ENCODE assay signal across 15 cellular contexts in genomic region chr15:65434201-65434600, GRCh38. TPM values are rescaled to one million over a fixed set of nuclear protein-coding genes. Genes with fewer than 3 reads are reported as not detected.
DNase-seq lines count a peak whose midpoint lies in the region; ATAC-seq and TF ChIP-seq lines count a peak whose summit lies in the region.
"Had no signal": no experiment of that assay in that cellular context is flagged by ENCODE, and none has a peak within 500 bp of the region (broad histone marks: within the 10 kb centered on the region; RNA-seq: fewer than 3 reads in every experiment).

No MANE protein-coding gene starts in this region.

- no peaks in the 10 kb centered on the region for H3K27me3 ChIP-seq in right cardiac atrium (ENCODE audit: control insufficient read depth, insufficient read depth)
- no peaks in the 10 kb centered on the region for H3K27me3 ChIP-seq in sigmoid colon
- H3K27me3 ChIP-seq: BLaER1 treated with 17β-estradiol and CSF1 and Interleukin-3, amounts not matched to agents 10 nM and 100 nM had no signal

- intact Hi-C loops in cardiac septum (cut with DNase I) (no loop called here), right cardiac atrium (cut with DNase I) (no loop called here), sigmoid colon (cut with DNase I) (no loop called here)

- H3K27ac ChIP-seq in right cardiac atrium (ENCODE audit: low read length) (no peak overlapping the region), sigmoid colon (no peak overlapping the region)
- H3K27ac ChIP-seq: BLaER1 treated with 17β-estradiol and CSF1 and Interleukin-3, amounts not matched to agents 10 nM and 100 nM had no signal

- no peak for TF ChIP-seq CTCF in sigmoid colon (IDR thresholded peaks at IDR 0.05)

- H3K9me3 ChIP-seq in right cardiac atrium (ENCODE audit: control insufficient read depth, low read length) (no peaks in the 10 kb centered on the region), sigmoid colon (no peaks in the 10 kb centered on the region)
- H3K9me3 ChIP-seq: BLaER1 treated with 17β-estradiol and CSF1 and Interleukin-3, amounts not matched to agents 10 nM and 100 nM had no signal

- ATAC-seq in right cardiac atrium, result no peak
- no peak for ATAC-seq in GM18861 (IDR thresholded peaks at IDR 0.05; ENCODE audit: unreplicated experiment)
- ATAC-seq: HepG2 had no signal

- TF ChIP-seq POLR2A in sigmoid colon (IDR thresholded peaks at IDR 0.05), result no peak

- H3K4me3 ChIP-seq in right cardiac atrium (ENCODE audit: low read length) (no peak overlapping the region), sigmoid colon (no peak overlapping the region)
- H3K4me3 ChIP-seq: BLaER1 treated with 17β-estradiol and CSF1 and Interleukin-3, amounts not matched to agents 10 nM and 100 nM had no signal

- DNase-seq in cardiac septum (ENCODE audit: low spot score) (peak; percentile 31), right cardiac atrium (no peak), mesenteric fat pad (ENCODE audit: low spot score) (peak; percentile 77), sigmoid colon (peak; percentile 22), GDM1 (lab: John Stamatoyannopoulos, UW) (no peak), NCI-H146 treated with DMSO at 0.1 percent for 48 hours (lab: John Stamatoyannopoulos, UW; ENCODE audit: unreplicated experiment) (no peak)
- DNase-seq: ACHN; CD4-positive, CD25-positive, alpha-beta regulatory T cell; DMS53; HCEC 1CT; HFFc6 had no signal

- H3K4me1 ChIP-seq in right cardiac atrium (ENCODE audit: control insufficient read depth, insufficient read depth, low read length), result no peaks in the 10 kb centered on the region
- no peaks in the 10 kb centered on the region for H3K4me1 ChIP-seq in sigmoid colon

- no peaks in the 10 kb centered on the region for H3K36me3 ChIP-seq in sigmoid colon
- H3K36me3 ChIP-seq: BLaER1 treated with 17β-estradiol and CSF1 and Interleukin-3, amounts not matched to agents 10 nM and 100 nM had no signal

- 73% methylated on average over 11 of the region's 11 CpGs for WGBS in right cardiac atrium
- 87% methylated on average over 11 of the region's 11 CpGs for WGBS in sigmoid colon, 2 donors

- no peak for TF ChIP-seq EP300 in sigmoid colon (IDR thresholded peaks at IDR 0.05)

RNA-seq across cellular contexts. Expression of gene IGDCC4, which starts 11.5 kb away (rescaled TPM):
- 0.92 TPM for total RNA-seq in cardiac septum
- total RNA-seq in right cardiac atrium, result 1 to 10 TPM; 1.6 to 5.3 (median 4.4) TPM
- polyA plus RNA-seq in right cardiac atrium, result 2.2 TPM
- total RNA-seq in mesenteric fat pad, result 0.64 TPM
- 1 to 10 TPM in 2 of 4 donors, under 1 TPM in 2; 0.27 to 2.8 (median 0.96) TPM for total RNA-seq in sigmoid colon
- polyA plus RNA-seq in sigmoid colon, result 1 to 10 TPM in 1 of 3 donors, under 1 TPM in 2; 0.23 to 1.5 (median 0.60) TPM

RNA-seq across cellular contexts. Expression of gene IGDCC3, which starts 56.4 kb away (rescaled TPM):
- total RNA-seq in cardiac septum (not detected), right cardiac atrium (under 1 TPM in 2 of 4 donors, not detected in 2; 0.09 to 0.14 TPM), mesenteric fat pad (not detected), sigmoid colon (under 1 TPM in 3 of 4 donors, not detected in 1; under 0.01 to 0.55 (median 0.41) TPM)
- polyA plus RNA-seq in right cardiac atrium (0.09 TPM), sigmoid colon (under 1 TPM in 2 of 3 donors, not detected in 1; under 0.01 to 0.12 TPM)
- total RNA-seq: CD4-positive, CD25-positive, alpha-beta regulatory T cell; Daoy; HFFc6 had no signal
- polyA plus RNA-seq: CD4-positive, CD25-positive, alpha-beta regulatory T cell had no signal

Comparison
In these comparisons a context has a peak if more than half of its experiments do, and no peak if none do; other contexts are left out.
1. DNase-seq: peak in cardiac septum (single experiment), mesenteric fat pad (single experiment) and sigmoid colon (single experiment); none in right cardiac atrium (0 of 3), GDM1 (single experiment) and NCI-H146 treated with DMSO at 0.1 percent for 48 hours (single experiment).